Comparison of ENCODE assay signal across 1 cellular context in genomic region chr12:47729233-47729632, GRCh38.
TF ChIP-seq lines count a peak whose summit lies in the region.

No MANE protein-coding gene starts in this region.

TF ChIP-seq in HepG2, 621 proteins besides CTCF, POLR2A, EP300 and RAD21:
- no peak for TF ChIP-seq ZNF30 (CRISPR knock-in tag; IDR thresholded peaks at IDR 0.05)
- TF ChIP-seq ZMAT3 (CRISPR knock-in tag; conservative IDR thresholded peaks at IDR 0.05) = no peak
- TF ChIP-seq ISL2 (CRISPR knock-in tag; IDR thresholded peaks at IDR 0.05) = no peak
- TF ChIP-seq ZNF850 (CRISPR knock-in tag; conservative IDR thresholded peaks at IDR 0.05) = no peak
- no peak for TF ChIP-seq ELK4 (CRISPR knock-in tag; IDR thresholded peaks at IDR 0.05; ENCODE audit: borderline replicate concordance)
